ENCODE assay signal across 25 cellular contexts in the genomic region with DNA sequence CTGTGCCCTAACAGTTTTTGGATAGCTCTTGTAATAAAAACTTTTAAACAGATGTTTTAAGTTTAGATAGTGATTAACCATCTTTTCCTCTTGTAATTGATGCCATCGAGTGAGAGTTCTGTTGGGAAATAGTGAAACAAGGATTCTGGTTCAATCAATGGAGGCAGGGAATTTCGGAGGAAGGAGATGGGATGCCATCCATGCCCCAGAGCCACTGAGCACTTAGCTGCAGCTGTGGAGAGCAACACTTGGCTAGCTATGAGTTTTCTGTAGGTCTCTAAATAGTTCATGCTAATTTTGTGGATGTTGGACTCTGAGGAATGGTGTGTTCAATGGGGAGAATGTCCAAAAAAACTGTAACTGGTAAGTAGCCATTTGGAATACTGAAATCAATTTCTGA.
"Had no signal": no experiment of that assay in that cellular context is flagged by ENCODE, and none has a peak within 500 bp of the region (broad histone marks: within the 10 kb centered on the region; RNA-seq: fewer than 3 reads in every experiment).

No MANE protein-coding gene starts in this region.

- ATAC-seq: heart right ventricle; left cardiac atrium; left lung; mucosa of descending colon; natural killer cell treated with Interleukin-12 subunit alpha and Interleukin-12 subunit beta and Interleukin-15 and Interleukin-18, amount 100 ng/mL, for 72 hours; right lobe of liver; stimulated activated effector memory CD8-positive, alpha-beta T cell treated with anti-CD3 and anti-CD28 coated beads, Interleukin-12 subunit alpha, Interleukin-12 subunit beta, amount 100 ng/mL, for 72 hours had no signal

- H3K27me3 ChIP-seq: dorsolateral prefrontal cortex, heart right ventricle, left lung, neutrophil, right lobe of liver, stomach, thyroid gland, vagina had no signal

- H3K27ac ChIP-seq: dorsolateral prefrontal cortex, heart right ventricle, left lung, neutrophil, parathyroid adenoma, right lobe of liver, stomach, thyroid gland, vagina had no signal

- H3K4me1 ChIP-seq: left lung, parathyroid adenoma, right lobe of liver, thyroid gland had no signal

- H2AFZ ChIP-seq: parathyroid adenoma had no signal

- H3K36me3 ChIP-seq: heart right ventricle, left lung, neutrophil, right lobe of liver, stomach, thyroid gland, vagina had no signal

- H3K4me3 ChIP-seq: dorsolateral prefrontal cortex, heart right ventricle, left lung, mucosa of descending colon, right lobe of liver, smooth muscle cell, stomach, thyroid gland, vagina had no signal

- H3K9me3 ChIP-seq: heart right ventricle, left lung, mucosa of descending colon, neutrophil, right lobe of liver, stomach, thyroid gland, vagina had no signal

- H3K9ac ChIP-seq: parathyroid adenoma had no signal

- H3K4me2 ChIP-seq: smooth muscle cell had no signal

- DNase-seq: dorsolateral prefrontal cortex; effector CD4-positive, alpha-beta T cell; foreskin melanocyte; glutamatergic neuron; heart right ventricle; hippocampal formation; left cardiac atrium; left lung; mesenchymal stem cell; mucosa of descending colon; naive B cell; right lobe of liver; stimulated activated CD4-positive, alpha-beta T cell treated with anti-CD3 and anti-CD28 coated beads, Interleukin-12 subunit alpha, Interleukin-12 subunit beta, amount 100 ng/mL, for 4 hours; stimulated activated CD4-positive, alpha-beta T cell treated with anti-CD3 and anti-CD28 coated beads, Interleukin-1b, Interleukin-23, amount 100 ng/mL, for 48 hours; stimulated activated CD4-positive, alpha-beta T cell treated with anti-CD3 and anti-CD28 coated beads, Interleukin-4, amount 100 ng/mL, for 24 hours; stimulated activated naive CD4-positive, alpha-beta T cell treated with Interleukin-2 at 50 U/mL for 16 hours; stomach; thyroid gland; trophoblast cell had no signal
